In the genomic region with DNA sequence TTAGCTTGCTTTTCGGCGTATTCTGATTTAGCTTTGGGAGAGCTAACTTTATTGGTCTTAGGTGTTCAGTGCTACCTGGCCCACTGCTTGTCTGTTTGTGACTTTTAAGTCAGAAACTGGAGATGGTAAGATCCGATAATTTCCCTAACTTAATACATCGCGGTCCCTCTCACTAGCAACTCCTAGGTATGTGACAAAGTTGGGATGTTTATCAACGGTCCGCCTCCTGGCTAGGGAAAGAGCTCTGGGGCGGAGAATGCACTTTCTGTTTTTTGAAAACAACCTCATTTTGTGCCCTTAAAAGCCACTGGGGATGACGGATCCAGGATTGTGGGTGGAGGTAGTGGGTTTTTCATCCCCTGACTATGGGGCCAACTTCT, we compare ENCODE assay signal across 8 cellular contexts. TPM values are rescaled to one million over a fixed set of nuclear protein-coding genes. Genes with fewer than 3 reads are reported as not detected.
DNase-seq lines count a peak whose midpoint lies in the region; ATAC-seq and TF ChIP-seq lines count a peak whose summit lies in the region.

No MANE protein-coding gene starts in this region.

- H3K27me3 Mint-ChIP-seq in CD4-positive, alpha-beta T cell, result no peaks in the 10 kb centered on the region
- no peaks in the 10 kb centered on the region for H3K27me3 Mint-ChIP-seq in dendritic cell treated with granulocyte-macrophage colony-stimulating factor and Interleukin-4, amounts not matched to agents 40 ng/mL and 50 ng/mL, for 4 days
- H3K27me3 Mint-ChIP-seq in nephron (ENCODE audit: low read depth), result peaks cover 54% of the 10 kb centered on the region

- H3K4me1 Mint-ChIP-seq in CD4-positive, alpha-beta T cell (ENCODE audit: low read depth), result peaks cover 62% of the 10 kb centered on the region
- H3K4me1 Mint-ChIP-seq in dendritic cell treated with granulocyte-macrophage colony-stimulating factor and Interleukin-4, amounts not matched to agents 40 ng/mL and 50 ng/mL, for 4 days (ENCODE audit: low read depth), result peaks cover 42% of the 10 kb centered on the region
- peaks cover 55% of the 10 kb centered on the region for H3K4me1 Mint-ChIP-seq in nephron

- no peaks in the 10 kb centered on the region for H4K20me1 ChIP-seq in MM.1S (ENCODE audit: insufficient read depth, low read length)

- intact Hi-C loops in CD4-positive, alpha-beta T cell (cut with DNase I, micrococcal nuclease), result loop anchor here in 1 of 2 experiments (5.0 kb wide), 2 partner anchors 156 to 384 kb away; partner anchors contain the start of genes DUSP16 and GSG1
- intact Hi-C loops in dendritic cell treated with granulocyte-macrophage colony-stimulating factor and Interleukin-4, amounts not matched to agents 40 ng/mL and 50 ng/mL, for 4 days (cut with micrococcal nuclease), result loop anchor here (5.0 to 10.0 kb wide), 3 partner anchors 156 to 704 kb away; partner anchors contain the start of gene DUSP16

- H3K4me3 Mint-ChIP-seq in CD4-positive, alpha-beta T cell, result peak overlapping the region; percentile 99
- peak overlapping the region; percentile 96 for H3K4me3 Mint-ChIP-seq in dendritic cell treated with granulocyte-macrophage colony-stimulating factor and Interleukin-4, amounts not matched to agents 40 ng/mL and 50 ng/mL, for 4 days
- H3K4me3 Mint-ChIP-seq in nephron, result peak overlapping the region; percentile 93 to 97 (median 96)

- peaks cover 15% of the 10 kb centered on the region for H3K36me3 ChIP-seq in MM.1S (replicated peaks; ENCODE audit: insufficient read depth, low read length)

- TF ChIP-seq CTCF in CD4-positive, alpha-beta T cell (IDR thresholded peaks at IDR 0.05), result no peak
- TF ChIP-seq CTCF in MM.1S (IDR thresholded peaks at IDR 0.05; ENCODE audit: low read length), result no peak
- no peak for TF ChIP-seq CTCF in nephron (IDR thresholded peaks at IDR 0.05; ENCODE audit: unreplicated experiment in 3 of 3)

- no peaks in the 10 kb centered on the region for H3K9me3 ChIP-seq in CD4-positive, alpha-beta T cell (ENCODE audit: control insufficient read depth, low read length)
- no peaks in the 10 kb centered on the region for H3K9me3 ChIP-seq in MM.1S (replicated peaks; ENCODE audit: insufficient read depth, low read length)

- CTCF ChIA-PET in CD4-positive, alpha-beta T cell (lab: Charles Lee), result interaction anchor here (1.8 to 2.4 kb wide), 2 partner anchors 18 to 360 kb away, joined by 4 to 13 read pairs; no protein-coding TSS in a partner anchor

- POLR2A ChIA-PET in CD4-positive, alpha-beta T cell (lab: Charles Lee), result interaction anchor here (0.7 to 16.3 kb wide), 18 partner anchors 6 to 1173 kb away, joined by 3 to 441 read pairs (median 4); partner anchors contain the start of genes BORCS5, CREBL2, DUSP16 and GPR19

- H3K79me2 ChIP-seq in MM.1S (ENCODE audit: low read length), result peaks cover 94% of the 10 kb centered on the region

- peak overlapping the region; percentile 95 for H3K27ac Mint-ChIP-seq in CD4-positive, alpha-beta T cell
- peak overlapping the region; percentile 100 for H3K27ac Mint-ChIP-seq in dendritic cell treated with granulocyte-macrophage colony-stimulating factor and Interleukin-4, amounts not matched to agents 40 ng/mL and 50 ng/mL, for 4 days
- H3K27ac Mint-ChIP-seq in nephron, result peak overlapping the region; percentile 59 to 96 (median 69)

- H3K4me2 ChIP-seq in MM.1S (ENCODE audit: low read depth, low read length), result peak overlapping the region; percentile 89

- no peak overlapping the region for H2AFZ ChIP-seq in MM.1S (ENCODE audit: low read length)

- H3K27ac ChIP-seq in CD4-positive, alpha-beta T cell (ENCODE audit: low read depth, low read length), result peak overlapping the region; percentile 97
- peak overlapping the region; percentile 97 for H3K27ac ChIP-seq in MM.1S (ENCODE audit: low read length)

- H3K9ac ChIP-seq in MM.1S (ENCODE audit: low read length), result peak overlapping the region; percentile 100

- peaks cover 89% of the 10 kb centered on the region for H3K36me3 Mint-ChIP-seq in CD4-positive, alpha-beta T cell (ENCODE audit: low read depth)
- peaks cover 48% of the 10 kb centered on the region for H3K36me3 Mint-ChIP-seq in dendritic cell treated with granulocyte-macrophage colony-stimulating factor and Interleukin-4, amounts not matched to agents 40 ng/mL and 50 ng/mL, for 4 days (ENCODE audit: low read depth)
- H3K36me3 Mint-ChIP-seq in nephron (ENCODE audit: low read depth), result peaks cover 34% of the 10 kb centered on the region

- H3K27me3 ChIP-seq in CD4-positive, alpha-beta T cell (ENCODE audit: control insufficient read depth, insufficient read depth, low read length), result no peaks in the 10 kb centered on the region
- H3K27me3 ChIP-seq in MM.1S (replicated peaks; ENCODE audit: insufficient read depth, low read length), result no peaks in the 10 kb centered on the region

- ATAC-seq in CD4-positive, alpha-beta T cell (ENCODE audit: poor library complexity), result no peak
- no peak for ATAC-seq in HG03460 (IDR thresholded peaks at IDR 0.05; ENCODE audit: unreplicated experiment)
- no peak for ATAC-seq in HG03432 (IDR thresholded peaks at IDR 0.05; ENCODE audit: unreplicated experiment)
- no peak for ATAC-seq in HG03280 (IDR thresholded peaks at IDR 0.05; ENCODE audit: unreplicated experiment)

- H3K4me3 ChIP-seq in MM.1S (ENCODE audit: low read length), result peak overlapping the region; percentile 94

- peaks cover 90% of the 10 kb centered on the region for H3F3A ChIP-seq in MM.1S (ENCODE audit: insufficient read depth, low read length)

- H3K9me2 ChIP-seq in MM.1S (replicated peaks; ENCODE audit: insufficient read depth, low read length), result no peaks in the 10 kb centered on the region

- H3K4me1 ChIP-seq in MM.1S (ENCODE audit: low read length), result peaks cover 10% of the 10 kb centered on the region

- no peaks in the 10 kb centered on the region for H3K9me3 Mint-ChIP-seq in CD4-positive, alpha-beta T cell
- no peaks in the 10 kb centered on the region for H3K9me3 Mint-ChIP-seq in dendritic cell treated with granulocyte-macrophage colony-stimulating factor and Interleukin-4, amounts not matched to agents 40 ng/mL and 50 ng/mL, for 4 days
- no peaks in the 10 kb centered on the region for H3K9me3 Mint-ChIP-seq in nephron

- DNase-seq in CD4-positive, alpha-beta T cell, result no peak
- DNase-seq in MM.1S (no peak), NCI-H1092 treated with DMSO at 0.1 percent for 48 hours (lab: John Stamatoyannopoulos, UW) (no peak)

RNA-seq across cellular contexts. Expression of gene CDKN1B, which starts 1.2 kb away (rescaled TPM):
- 100 to 1,000 TPM; 352 TPM for total RNA-seq in CD4-positive, alpha-beta T cell

RNA-seq across cellular contexts. Expression of gene GPR19, which starts 22.4 kb away (rescaled TPM):
- total RNA-seq in CD4-positive, alpha-beta T cell, result 1 to 10 TPM; 1.1 to 1.9 TPM
